28 cellular contexts compared by ENCODE assay signal in the genomic region with DNA sequence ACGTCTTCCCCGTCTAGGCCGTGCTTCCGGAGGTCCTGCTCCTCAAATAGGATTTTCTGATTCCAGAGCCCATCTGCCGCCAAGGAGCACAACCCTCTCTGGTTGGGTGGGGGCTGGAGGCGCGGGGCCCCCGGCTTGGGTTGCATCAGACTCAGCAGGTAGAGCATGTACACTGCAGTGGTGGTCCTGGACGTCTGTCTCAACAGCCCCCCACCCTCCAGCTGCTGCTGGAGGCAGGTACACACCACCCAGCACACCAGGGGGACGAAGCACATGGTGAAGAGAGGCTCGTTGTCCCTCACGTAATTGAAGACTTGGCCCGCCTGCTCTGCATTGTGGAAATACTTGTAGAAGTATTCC. TPM values are rescaled to one million over a fixed set of nuclear protein-coding genes. Genes with fewer than 3 reads are reported as not detected.
A peak's percentile ranks its signal among the peaks of the same experiment; 100 is the strongest.
DNase-seq lines count a peak whose midpoint lies in the region; ATAC-seq and TF ChIP-seq lines count a peak whose summit lies in the region.
"Had no signal": no experiment of that assay in that cellular context is flagged by ENCODE, and none has a peak within 500 bp of the region (broad histone marks: within the 10 kb centered on the region; RNA-seq: fewer than 3 reads in every experiment).

No MANE protein-coding gene starts in this region.

- DNase-seq in endothelial cell (ENCODE audit: low spot score) = no peak
- DNase-seq in mesendoderm = no peak
- no peak for DNase-seq in T-helper 9 cell
- no peak for DNase-seq in activated naive CD4-positive, alpha-beta T cell treated with Interleukin-2 at 50 U/mL for 16 hours
- DNase-seq: AML-193; C1 segment of cervical spinal cord; CD4-positive, alpha-beta memory T cell; CD4-positive, CD25-positive, alpha-beta regulatory T cell; CD8-positive, alpha-beta memory T cell; COR-L47; DMS 273 treated with DMSO at 0.1 percent for 48 hours; DMS153; DMS53; DMS79; DND-41; EL; GDM1 had no signal

- H2BK5ac ChIP-seq in mesendoderm (ENCODE audit: low read length) = no peak overlapping the region

- H3K27me3 Mint-ChIP-seq in endothelial cell (ENCODE audit: unreplicated experiment) = peaks cover 1% of the 10 kb centered on the region
- H3K27me3 Mint-ChIP-seq: B cell; CD4-positive, alpha-beta memory T cell; CD4-positive, CD25-positive, alpha-beta regulatory T cell; CD8-positive, alpha-beta memory T cell had no signal

- no peaks in the 10 kb centered on the region for H3K27me3 ChIP-seq in BLaER1 treated with 17β-estradiol and CSF1 and Interleukin-3, amounts not matched to agents 10 nM and 100 nM
- H3K27me3 ChIP-seq in mesendoderm (ENCODE audit: insufficient read depth, low read length, poor library complexity) (no peaks in the 10 kb centered on the region), neutrophil (no peaks in the 10 kb centered on the region)

- peaks cover 0 to 100% (median 100%) of the 10 kb centered on the region in 11 experiments; a peak in 19 of 22 replicates for H4K20me1 ChIP-seq in BLaER1 treated with 17β-estradiol and CSF1 and Interleukin-3, amounts not matched to agents 10 nM and 100 nM

- no peak overlapping the region for H3K4ac ChIP-seq in mesendoderm (ENCODE audit: low read depth, low read length)

- H3K18ac ChIP-seq in mesendoderm (ENCODE audit: low read length) = no peak overlapping the region

- H3K36me3 ChIP-seq in BLaER1 treated with 17β-estradiol and CSF1 and Interleukin-3, amounts not matched to agents 10 nM and 100 nM = peaks cover 0 to 100% (median 100%) of the 10 kb centered on the region in 11 experiments; a peak in 20 of 22 replicates
- H3K36me3 ChIP-seq in mesendoderm (ENCODE audit: control insufficient read depth, insufficient read depth, low read length) (no peaks in the 10 kb centered on the region), neutrophil (peaks cover 100% of the 10 kb centered on the region)

- no peak overlapping the region for H4K5ac ChIP-seq in mesendoderm (ENCODE audit: low read length)

- no peak for ATAC-seq in GM19035 (IDR thresholded peaks at IDR 0.05; ENCODE audit: unreplicated experiment)

- peaks cover 0 to 69% (median 31%) of the 10 kb centered on the region in 10 experiments; a peak in 13 of 20 replicates for H3K4me1 ChIP-seq in BLaER1 treated with 17β-estradiol and CSF1 and Interleukin-3, amounts not matched to agents 10 nM and 100 nM
- H3K4me1 ChIP-seq in mesendoderm (ENCODE audit: control insufficient read depth, low read depth, low read length) = no peaks in the 10 kb centered on the region
- peaks cover 0 to 6% of the 10 kb centered on the region in 2 experiments for H3K4me1 ChIP-seq in neutrophil (ENCODE audit: control insufficient read depth in 1 of 2, insufficient read depth in 1 of 2, low read depth in 1 of 2, low read length in 1 of 2)
- H3K4me1 ChIP-seq: A549 had no signal

- H3K9me3 Mint-ChIP-seq in endothelial cell (ENCODE audit: unreplicated experiment) = no peaks in the 10 kb centered on the region
- H3K9me3 Mint-ChIP-seq: CD14-positive monocyte had no signal

- peak overlapping the region in 1 of 10 experiments; percentile 42; a peak in 1 of 20 replicates for H3K4me3 ChIP-seq in BLaER1 treated with 17β-estradiol and CSF1 and Interleukin-3, amounts not matched to agents 10 nM and 100 nM
- H3K4me3 ChIP-seq in mesendoderm (ENCODE audit: low read length) = no peak overlapping the region
- no peak overlapping the region for H3K4me3 ChIP-seq in neutrophil (ENCODE audit: low read depth in 1 of 2, low read length in 1 of 2)
- H3K4me3 ChIP-seq: A549 had no signal

- H2BK15ac ChIP-seq in mesendoderm (replicated peaks; ENCODE audit: low read depth) = no peak overlapping the region

- no peaks in the 10 kb centered on the region for H3K79me1 ChIP-seq in mesendoderm (ENCODE audit: low read length)

- peak overlapping the region in 3 of 11 experiments; percentile 19 to 30 (median 25); a peak in 5 of 22 replicates for H3K9ac ChIP-seq in BLaER1 treated with 17β-estradiol and CSF1 and Interleukin-3, amounts not matched to agents 10 nM and 100 nM
- no peak overlapping the region for H3K9ac ChIP-seq in mesendoderm (ENCODE audit: low read length)

- H3K27ac Mint-ChIP-seq in endothelial cell (ENCODE audit: unreplicated experiment) = peak overlapping the region; percentile 24
- H3K27ac Mint-ChIP-seq: B cell; CD4-positive, alpha-beta memory T cell; CD4-positive, CD25-positive, alpha-beta regulatory T cell; CD8-positive, alpha-beta memory T cell had no signal

- no peak overlapping the region for H3K27ac ChIP-seq in BLaER1 treated with 17β-estradiol and CSF1 and Interleukin-3, amounts not matched to agents 10 nM and 100 nM
- H3K27ac ChIP-seq in mesendoderm (ENCODE audit: low read depth, low read length) (no peak overlapping the region), neutrophil (peak overlapping the region; percentile 23)
- H3K27ac ChIP-seq: 22Rv1, A549 had no signal

- H3K4me2 ChIP-seq in BLaER1 treated with 17β-estradiol and CSF1 and Interleukin-3, amounts not matched to agents 10 nM and 100 nM = peak overlapping the region in 6 of 11 experiments; percentile 6 to 49 (median 35); a peak in 10 of 22 replicates
- no peak overlapping the region for H3K4me2 ChIP-seq in mesendoderm (ENCODE audit: low read length)
- H3K4me2 ChIP-seq: A549 had no signal

- H3K4me1 Mint-ChIP-seq in endothelial cell (ENCODE audit: unreplicated experiment) = peaks cover 8% of the 10 kb centered on the region
- H3K4me1 Mint-ChIP-seq: B cell; CD4-positive, alpha-beta memory T cell; CD4-positive, CD25-positive, alpha-beta regulatory T cell; CD8-positive, alpha-beta memory T cell had no signal

- H3K23ac ChIP-seq in mesendoderm (ENCODE audit: low read length) = no peak overlapping the region

- no peak overlapping the region for H2AK5ac ChIP-seq in mesendoderm (ENCODE audit: low read length)

- no peak overlapping the region for H4K8ac ChIP-seq in mesendoderm (ENCODE audit: low read depth, low read length)

- peak overlapping the region; percentile 17 for H3K56ac ChIP-seq in mesendoderm (ENCODE audit: low read length)

- no CpG with 5 or more reads among the region's 13 CpGs for WGBS in mesendoderm (ENCODE audit: extremely low coverage, insufficient coverage, low lambda C conversion rate)

- no peaks in the 10 kb centered on the region for H3K36me3 Mint-ChIP-seq in endothelial cell (ENCODE audit: low read depth, unreplicated experiment)
- H3K36me3 Mint-ChIP-seq: CD4-positive, alpha-beta memory T cell; CD4-positive, CD25-positive, alpha-beta regulatory T cell; CD8-positive, alpha-beta memory T cell had no signal

- H2BK120ac ChIP-seq in mesendoderm (ENCODE audit: low read depth, low read length) = no peak overlapping the region

- no peaks in the 10 kb centered on the region for H3K9me3 ChIP-seq in BLaER1 treated with 17β-estradiol and CSF1 and Interleukin-3, amounts not matched to agents 10 nM and 100 nM (replicated peaks in 1 of 11)
- no peaks in the 10 kb centered on the region for H3K9me3 ChIP-seq in neutrophil
- H3K9me3 ChIP-seq: A549 had no signal

- H3K79me2 ChIP-seq in mesendoderm (ENCODE audit: control insufficient read depth, insufficient read depth, low read length) = no peaks in the 10 kb centered on the region

- no peak overlapping the region for H3K4me3 Mint-ChIP-seq in endothelial cell (ENCODE audit: unreplicated experiment)
- H3K4me3 Mint-ChIP-seq: B cell; CD14-positive monocyte; CD4-positive, alpha-beta memory T cell; CD4-positive, CD25-positive, alpha-beta regulatory T cell; CD8-positive, alpha-beta memory T cell had no signal

- TF ChIP-seq CTCF in endothelial cell (IDR thresholded peaks at IDR 0.05; ENCODE audit: unreplicated experiment) = no peak
- TF ChIP-seq CTCF in neutrophil (IDR thresholded peaks at IDR 0.05) = no peak

RNA-seq across cellular contexts. Expression of a gene that starts 13.9 kb away (rescaled TPM):
- total RNA-seq in endothelial cell (ENCODE audit: unreplicated experiment) = 2.1 TPM
- 1.0 TPM for polyA plus RNA-seq in mesendoderm (2013, experiment 1 of 2)
- polyA plus RNA-seq in mesendoderm (2013, experiment 2 of 2) = 0.95 TPM
- total RNA-seq: A172; B cell; CD4-positive, alpha-beta memory T cell; CD4-positive, CD25-positive, alpha-beta regulatory T cell; CD8-positive, alpha-beta memory T cell; Daoy; G401 had no signal
- polyA plus RNA-seq: BJ; CD4-positive, alpha-beta memory T cell; CD4-positive, CD25-positive, alpha-beta regulatory T cell; CD8-positive, alpha-beta memory T cell had no signal

RNA-seq across cellular contexts. Expression of a gene that starts 57.5 kb away (rescaled TPM):
- total RNA-seq in endothelial cell (ENCODE audit: unreplicated experiment) = 123 TPM
- polyA plus RNA-seq in mesendoderm (2013, experiment 1 of 2) = 133 TPM
- polyA plus RNA-seq in mesendoderm (2013, experiment 2 of 2) = 128 TPM
